In the genomic region with DNA sequence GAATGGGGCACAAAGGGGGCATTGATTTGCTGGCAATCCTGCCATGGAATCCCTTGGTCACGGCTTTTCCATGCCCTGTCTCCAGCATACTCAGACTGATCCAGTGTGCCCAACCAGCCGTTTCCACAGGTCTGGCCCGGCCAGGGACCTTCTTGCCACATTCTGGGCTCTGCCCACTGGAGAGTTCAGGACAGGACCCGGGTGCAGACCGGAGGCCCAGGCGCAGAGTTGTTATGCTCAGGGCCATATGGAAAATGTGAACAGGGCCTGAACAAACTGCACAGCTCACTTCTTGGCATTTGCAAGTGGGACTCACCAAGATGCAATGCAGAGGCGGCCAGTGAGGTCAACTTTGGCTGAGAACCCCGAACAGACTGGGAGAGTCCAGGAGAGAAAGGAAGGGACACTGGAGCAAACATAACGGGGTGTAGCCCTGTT, we compare ENCODE assay signal across 8 cellular contexts. TPM values are rescaled to one million over a fixed set of nuclear protein-coding genes. Genes with fewer than 3 reads are reported as not detected.
DNase-seq lines count a peak whose midpoint lies in the region; ATAC-seq and TF ChIP-seq lines count a peak whose summit lies in the region.

No MANE protein-coding gene starts in this region.

- DNase-seq in AG08395 (ENCODE audit: low spot score) (peak; percentile 95), PC-3 (no peak), fibroblast of peridontal ligament (ENCODE audit: extremely low read depth) (peak; percentile 97), nephron progenitor cell (peak; percentile 60), GM13976 (ENCODE audit: low spot score) (no peak)

- H3K9me2 ChIP-seq in PC-3 (replicated peaks; ENCODE audit: low read length) = no peaks in the 10 kb centered on the region

- H4K20me1 ChIP-seq in PC-3 (ENCODE audit: low read length) = no peaks in the 10 kb centered on the region

- H3K4me1 ChIP-seq in PC-3 (ENCODE audit: insufficient read depth, low read length) = peaks cover 21% of the 10 kb centered on the region

- H3K9me3 Mint-ChIP-seq in nephron progenitor cell = no peaks in the 10 kb centered on the region

- BruUV-seq in PC-3 (replicated peaks; lab: Mats Ljungman, UMichigan) = no TSS peak

- H2AFZ ChIP-seq in PC-3 (ENCODE audit: low read length) = no peak overlapping the region

- POLR2A ChIA-PET in PC-3 (lab: Charles Lee; ENCODE audit: unreplicated experiment) = no interaction called here

- no peak overlapping the region for H3K9ac ChIP-seq in PC-3 (ENCODE audit: low read length)

- ATAC-seq in PC-3 (peak; percentile 23; the same call in 1 of the 2 replicates), GM18519 (IDR thresholded peaks at IDR 0.05; ENCODE audit: low FRiP score, unreplicated experiment) (no peak), HG02973 (IDR thresholded peaks at IDR 0.05; ENCODE audit: unreplicated experiment) (no peak), GM21367 (IDR thresholded peaks at IDR 0.05; ENCODE audit: unreplicated experiment) (no peak)

- no peaks in the 10 kb centered on the region for H3K27me3 ChIP-seq in PC-3 (ENCODE audit: low read length)

- no peaks in the 10 kb centered on the region for H3K79me2 ChIP-seq in PC-3 (ENCODE audit: low read length)

- in situ Hi-C loops in GM13976 (cut with MboI; ENCODE audit: low sequenced_read_pairs, unreplicated experiment) = no loop called here

- H3K4me1 Mint-ChIP-seq in nephron progenitor cell = peaks cover 36% of the 10 kb centered on the region

- H3K4me3 Mint-ChIP-seq in nephron progenitor cell = peak overlapping the region; percentile 28

- H3K27ac ChIP-seq in PC-3 (ENCODE audit: low read length) = no peak overlapping the region

- CTCF ChIA-PET in PC-3 (lab: Charles Lee) = no interaction called here

- intact Hi-C loops in PC-3 (cut with micrococcal nuclease) = no loop called here

- no peak overlapping the region for H3K4me2 ChIP-seq in PC-3 (ENCODE audit: low read length)

- peaks cover 4% of the 10 kb centered on the region for H3K27me3 Mint-ChIP-seq in nephron progenitor cell (ENCODE audit: low read depth, poor library complexity)

- TF ChIP-seq CTCF in PC-3 (conservative IDR thresholded peaks at IDR 0.05; ENCODE audit: low read depth, low read length) = no peak
- no peak for TF ChIP-seq CTCF in nephron progenitor cell (IDR thresholded peaks at IDR 0.05)
- no peak for TF ChIP-seq CTCF in GM13976 (IDR thresholded peaks at IDR 0.05; ENCODE audit: borderline replicate concordance, control extremely low read depth, extremely low read depth, insufficient read depth, missing control alignments)

- H3K36me3 Mint-ChIP-seq in nephron progenitor cell (ENCODE audit: low read depth) = no peaks in the 10 kb centered on the region

- H3K9me3 ChIP-seq in PC-3 (ENCODE audit: low read length) = no peaks in the 10 kb centered on the region

- H3K27ac Mint-ChIP-seq in nephron progenitor cell = peak overlapping the region; percentile 29

- no peaks in the 10 kb centered on the region for H3F3A ChIP-seq in PC-3 (ENCODE audit: low read length, unreplicated experiment)

- H3K36me3 ChIP-seq in PC-3 (ENCODE audit: low read depth, low read length) = no peaks in the 10 kb centered on the region

- no peak overlapping the region for H3K4me3 ChIP-seq in PC-3 (ENCODE audit: low read length)

RNA-seq across cellular contexts. Expression of a gene that starts 15.5 kb away (rescaled TPM):
- 25.2 and 34.5 TPM in 2 replicates for total RNA-seq in PC-3 (2014; rRNA removed)

Comparison
In these comparisons a context has a peak if more than half of its experiments do, and no peak if none do; other contexts are left out.
1. DNase-seq: peak in AG08395 (single experiment), fibroblast of peridontal ligament (single experiment) and nephron progenitor cell (single experiment); none in PC-3 (single experiment) and GM13976 (single experiment).